Comparison of ENCODE assay signal across 1 cellular context in genomic region chr1:155171836-155172731, GRCh38.
TF ChIP-seq lines count a peak whose summit lies in the region.

No MANE protein-coding gene starts in this region.

TF ChIP-seq in HepG2, 621 proteins besides CTCF, POLR2A, EP300 and RAD21:
- TF ChIP-seq LCORL (IDR thresholded peaks at IDR 0.05) (no peak), LCORL (CRISPR knock-in tag; IDR thresholded peaks at IDR 0.05) (no peak), ESRRA (CRISPR knock-in tag; IDR thresholded peaks at IDR 0.05; ENCODE audit: low read depth) (no peak), ZNF281 (CRISPR knock-in tag; IDR thresholded peaks at IDR 0.05; ENCODE audit: borderline replicate concordance) (no peak), MLLT10 (CRISPR knock-in tag; IDR thresholded peaks at IDR 0.05) (no peak), ZNF841 (CRISPR knock-in tag; IDR thresholded peaks at IDR 0.05; ENCODE audit: borderline replicate concordance) (no peak), MAFK (conservative IDR thresholded peaks at IDR 0.05 in 1 of 2, IDR thresholded peaks at IDR 0.05 in 1 of 2; ENCODE audit: low read length in 2 of 2) (peak; percentile 32 to 61; a peak in 3 of 4 replicates), RARG (CRISPR knock-in tag; IDR thresholded peaks at IDR 0.05; ENCODE audit: low read depth) (no peak), CBX1 (IDR thresholded peaks at IDR 0.05; ENCODE audit: low read depth) (no peak), MTA1 (CRISPR knock-in tag; IDR thresholded peaks at IDR 0.05; ENCODE audit: borderline replicate concordance) (no peak), MTF2 (CRISPR knock-in tag; IDR thresholded peaks at IDR 0.05; ENCODE audit: borderline replicate concordance) (0 out of 2 replicates have a peak, but pooled peaks have one; percentile 12), IRX3 (CRISPR knock-in tag; IDR thresholded peaks at IDR 0.05; ENCODE audit: borderline replicate concordance, low read depth) (0 out of 2 replicates have a peak, but pooled peaks have one; percentile 30), SRSF4 (IDR thresholded peaks at IDR 0.05; ENCODE audit: low read depth, low read length, poor library complexity, severe bottlenecking) (no peak), ZSCAN5A (CRISPR knock-in tag; IDR thresholded peaks at IDR 0.05; ENCODE audit: borderline replicate concordance) (no peak), ZNF431 (CRISPR knock-in tag; IDR thresholded peaks at IDR 0.05; ENCODE audit: borderline replicate concordance, low read depth) (no peak), TIGD3 (CRISPR knock-in tag; IDR thresholded peaks at IDR 0.05; ENCODE audit: borderline replicate concordance) (no peak), ZNF280B (CRISPR knock-in tag; IDR thresholded peaks at IDR 0.05; ENCODE audit: borderline replicate concordance) (no peak), POLR2AphosphoS2 (IDR thresholded peaks at IDR 0.05; ENCODE audit: low read depth, low read length) (no peak), ZBTB34 (CRISPR knock-in tag; IDR thresholded peaks at IDR 0.05) (no peak), KIAA2018 (CRISPR knock-in tag; IDR thresholded peaks at IDR 0.05; ENCODE audit: borderline replicate concordance) (no peak), KDM5A (IDR thresholded peaks at IDR 0.05; ENCODE audit: borderline replicate concordance, low read length) (no peak), BORCS8-MEF2B (CRISPR knock-in tag; IDR thresholded peaks at IDR 0.05) (no peak), MAFF (IDR thresholded peaks at IDR 0.05; ENCODE audit: low read depth, low read length) (peak; percentile 51; the same call in 1 of the 2 replicates), HBP1 (CRISPR knock-in tag; IDR thresholded peaks at IDR 0.05; ENCODE audit: low read depth) (no peak), GTF3A (CRISPR knock-in tag; conservative IDR thresholded peaks at IDR 0.05) (no peak), ZNF614 (CRISPR knock-in tag; IDR thresholded peaks at IDR 0.05; ENCODE audit: borderline replicate concordance) (no peak), HNF1B (CRISPR knock-in tag; IDR thresholded peaks at IDR 0.05) (no peak), ZNF609 (CRISPR knock-in tag; IDR thresholded peaks at IDR 0.05; ENCODE audit: borderline replicate concordance) (no peak)
